ENCODE assay signal across 8 cellular contexts in genomic region chr14:75223664-75224154, GRCh38.
DNase-seq lines count a peak whose midpoint lies in the region; ATAC-seq and TF ChIP-seq lines count a peak whose summit lies in the region.

No MANE protein-coding gene starts in this region.

- peak; percentile 34 for DNase-seq in GM10266 (ENCODE audit: extremely low spot score)
- DNase-seq in SKM-1 (lab: John Stamatoyannopoulos, UW; ENCODE audit: unreplicated experiment), result peak; percentile 33
- peak; percentile 92 for DNase-seq in iris pigment epithelial cell (ENCODE audit: low read depth)
- no peak for DNase-seq in retina
- no peak for DNase-seq in NCI-H526 treated with DMSO at 0.1 percent for 48 hours (lab: John Stamatoyannopoulos, UW)
- no peak for DNase-seq in NCI-H226

- peak; percentile 60 for ATAC-seq in HG02852 (IDR thresholded peaks at IDR 0.05; ENCODE audit: unreplicated experiment)
- ATAC-seq in GM18909 (IDR thresholded peaks at IDR 0.05; ENCODE audit: poor library complexity, unreplicated experiment), result no peak

- TF ChIP-seq CTCF in GM10266 (IDR thresholded peaks at IDR 0.05; ENCODE audit: control insufficient read depth, insufficient read depth, low read depth, missing control alignments), result no peak

Comparison
In these comparisons a context has a peak if more than half of its experiments do, and no peak if none do; other contexts are left out.
1. DNase-seq: peak in GM10266 (single experiment), SKM-1 (single experiment) and iris pigment epithelial cell (single experiment); none in retina (single experiment), NCI-H526 treated with DMSO at 0.1 percent for 48 hours (single experiment) and NCI-H226 (single experiment).